ENCODE assay signal across 24 cellular contexts in the genomic region with DNA sequence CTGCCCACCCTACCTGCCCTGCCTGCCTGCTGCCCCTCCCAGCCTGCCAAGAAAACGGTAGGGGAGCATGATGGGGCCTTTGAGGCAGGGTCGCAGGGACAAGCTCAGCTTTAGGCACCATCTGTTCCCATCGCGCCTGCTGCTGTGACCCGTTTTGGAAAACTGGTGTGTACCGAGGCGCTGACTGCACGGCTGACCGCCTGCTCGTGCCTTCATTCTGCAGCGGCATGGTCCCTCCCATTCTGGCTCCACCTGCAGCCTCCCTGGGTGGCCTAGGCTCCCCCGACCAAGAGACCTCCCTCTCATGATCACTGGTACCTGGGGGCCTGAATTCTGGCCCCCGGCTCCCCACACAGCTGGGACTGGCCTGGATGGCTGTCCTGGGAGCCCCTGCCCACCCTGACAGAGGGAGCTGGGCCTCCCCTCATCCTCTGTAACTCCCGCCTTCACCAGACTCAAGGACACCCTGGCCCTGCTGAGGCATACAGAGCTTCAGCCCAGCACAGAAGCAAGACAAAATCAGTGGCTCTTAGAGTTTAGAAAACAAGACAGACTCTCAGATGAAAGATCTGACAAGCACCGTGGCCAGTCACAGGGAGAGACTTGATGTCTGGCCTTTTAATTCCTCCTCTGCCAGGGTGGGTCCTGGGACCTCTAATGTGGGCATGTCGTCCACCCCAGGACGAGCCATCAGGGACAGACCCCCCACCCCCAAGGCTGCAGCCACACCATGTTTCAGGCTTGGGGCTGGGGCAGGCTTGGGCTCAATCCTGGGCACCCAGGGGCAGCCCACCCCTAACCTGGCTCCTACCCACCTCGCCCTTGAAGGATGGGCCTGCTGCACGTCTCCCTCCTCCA. TPM values are rescaled to one million over a fixed set of nuclear protein-coding genes. Genes with fewer than 3 reads are reported as not detected.
DNase-seq lines count a peak whose midpoint lies in the region; ATAC-seq lines count a peak whose summit lies in the region.
"Had no signal": no experiment of that assay in that cellular context is flagged by ENCODE, and none has a peak within 500 bp of the region (broad histone marks: within the 10 kb centered on the region; RNA-seq: fewer than 3 reads in every experiment).

No MANE protein-coding gene starts in this region.

- H3K4me3 Mint-ChIP-seq in stimulated activated naive CD8-positive, alpha-beta T cell treated with anti-CD3 and anti-CD28 coated beads, Interleukin-15, amount 100 ng/mL, for 72 hours: no peak overlapping the region
- H3K4me3 Mint-ChIP-seq: activated CD8-positive, alpha-beta T cell treated with anti-CD3 and anti-CD28 coated beads for 36 hours; CD8-positive, alpha-beta T cell; dendritic cell treated with granulocyte-macrophage colony-stimulating factor and Interleukin-4, amounts not matched to agents 40 ng/mL and 50 ng/mL, for 4 days; memory B cell; naive thymus-derived CD8-positive, alpha-beta T cell had no signal

- no peaks in the 10 kb centered on the region for H3K9me3 Mint-ChIP-seq in stimulated activated naive CD8-positive, alpha-beta T cell treated with anti-CD3 and anti-CD28 coated beads, Interleukin-15, amount 100 ng/mL, for 72 hours
- H3K9me3 Mint-ChIP-seq: activated CD8-positive, alpha-beta T cell treated with anti-CD3 and anti-CD28 coated beads for 36 hours; CD8-positive, alpha-beta T cell; dendritic cell treated with granulocyte-macrophage colony-stimulating factor and Interleukin-4, amounts not matched to agents 40 ng/mL and 50 ng/mL, for 4 days; memory B cell; naive thymus-derived CD8-positive, alpha-beta T cell had no signal

- H3K9me3 ChIP-seq in mesodermal cell (ENCODE audit: control insufficient read depth, low read length): no peaks in the 10 kb centered on the region
- H3K9me3 ChIP-seq: suprapubic skin, vagina had no signal

- no peak for DNase-seq in stimulated activated naive CD8-positive, alpha-beta T cell treated with anti-CD3 and anti-CD28 coated beads, Interleukin-15, amount 100 ng/mL, for 72 hours
- DNase-seq in stimulated activated naive CD8-positive, alpha-beta T cell treated with anti-CD3 and anti-CD28 coated beads, Interleukin-15, Interleukin-2, amounts not matched to agents 100 U/mL and 50 U/mL, for 24 hours: no peak
- no peak for DNase-seq in central memory CD4-positive, alpha-beta T cell
- DNase-seq in Ammon's horn (ENCODE audit: low spot score) (no peak), ACHN (no peak)
- DNase-seq: activated CD8-positive, alpha-beta T cell treated with anti-CD3 and anti-CD28 coated beads for 36 hours; activated effector memory CD4-positive, alpha-beta T cell treated with anti-CD3 and anti-CD28 coated beads, Interleukin-2, amount 50 U/mL, for 16 hours; activated T-cell treated with anti-CD3 and anti-CD28 coated beads for 4 hours; CD8-positive, alpha-beta T cell; DMS79; head of caudate nucleus; Kasumi-1; naive thymus-derived CD8-positive, alpha-beta T cell; NCI-H187 treated with DMSO at 0.1 percent for 48 hours; OCI-M1 had no signal

- in situ Hi-C loops in ACHN (cut with HindIII; ENCODE audit: low pct_ligation_motif_present, low pct_unique_long_range_greater_than_20kb, low sequenced_read_pairs): no loop called here

- peak overlapping the region; percentile 78 for H3K27ac ChIP-seq in angular gyrus (ENCODE audit: low read depth, low read length)
- H3K27ac ChIP-seq in mesodermal cell (ENCODE audit: low read depth, low read length, severe bottlenecking): peak overlapping the region; percentile 16
- H3K27ac ChIP-seq: parathyroid adenoma, suprapubic skin, vagina had no signal

- H3K4me1 Mint-ChIP-seq in stimulated activated naive CD8-positive, alpha-beta T cell treated with anti-CD3 and anti-CD28 coated beads, Interleukin-15, amount 100 ng/mL, for 72 hours: peaks cover 6% of the 10 kb centered on the region

- H3K36me3 ChIP-seq in mesodermal cell (ENCODE audit: control insufficient read depth, insufficient read depth, low read length): peaks cover 16% of the 10 kb centered on the region
- H3K36me3 ChIP-seq: vagina had no signal

- no peak overlapping the region for H3K4me3 ChIP-seq in mesodermal cell (ENCODE audit: extremely low read depth, insufficient read depth, low read length, poor library complexity, severe bottlenecking)
- H3K4me3 ChIP-seq: suprapubic skin, vagina had no signal

- ATAC-seq in stimulated activated naive CD8-positive, alpha-beta T cell treated with anti-CD3 and anti-CD28 coated beads, Interleukin-15, amount 100 ng/mL, for 72 hours: peak; percentile 21
- ATAC-seq in stimulated activated naive CD8-positive, alpha-beta T cell treated with anti-CD3 and anti-CD28 coated beads, Interleukin-15, Interleukin-2, amounts not matched to agents 100 U/mL and 50 U/mL, for 24 hours: no peak
- ATAC-seq: activated CD4-positive, CD25-positive, alpha-beta regulatory T cell treated with anti-CD3 and anti-CD28 coated beads, Interleukin-2, amount 50 U/mL, for 24 hours; activated CD8-positive, alpha-beta T cell treated with anti-CD3 and anti-CD28 coated beads for 36 hours; CD8-positive, alpha-beta T cell; naive thymus-derived CD8-positive, alpha-beta T cell; Right ventricle myocardium inferior had no signal

- H3K27ac Mint-ChIP-seq in stimulated activated naive CD8-positive, alpha-beta T cell treated with anti-CD3 and anti-CD28 coated beads, Interleukin-15, amount 100 ng/mL, for 72 hours: no peak overlapping the region
- H3K27ac Mint-ChIP-seq: activated CD8-positive, alpha-beta T cell treated with anti-CD3 and anti-CD28 coated beads for 36 hours; CD8-positive, alpha-beta T cell; memory B cell; naive thymus-derived CD8-positive, alpha-beta T cell had no signal

- WGBS in mesodermal cell (ENCODE audit: insufficient coverage in 2 of 2), 2 experiments: 80 to 81% methylated on average over 17 to 19 of the region's 19 CpGs

- H3K4me1 ChIP-seq in mesodermal cell (ENCODE audit: control insufficient read depth, insufficient read depth, low read length, poor library complexity, severe bottlenecking): peaks cover 26% of the 10 kb centered on the region
- H3K4me1 ChIP-seq: parathyroid adenoma had no signal

- H3K27me3 Mint-ChIP-seq in stimulated activated naive CD8-positive, alpha-beta T cell treated with anti-CD3 and anti-CD28 coated beads, Interleukin-15, amount 100 ng/mL, for 72 hours: peaks cover 28% of the 10 kb centered on the region

RNA-seq across cellular contexts. Expression of gene MYRF, which starts 6.4 kb away (rescaled TPM):
- polyA plus RNA-seq in mesodermal cell (2013, experiment 1 of 2): 69.9 TPM
- polyA plus RNA-seq in mesodermal cell (2013, experiment 2 of 2): 71.1 TPM

RNA-seq across cellular contexts. Expression of gene TMEM258, which starts 46.4 kb away (rescaled TPM):
- polyA plus RNA-seq in mesodermal cell (2013, experiment 1 of 2): 270 TPM
- 257 TPM for polyA plus RNA-seq in mesodermal cell (2013, experiment 2 of 2)

RNA-seq across cellular contexts. Expression of gene FEN1, which starts 46.7 kb away (rescaled TPM):
- 34.0 TPM for polyA plus RNA-seq in mesodermal cell (2013, experiment 1 of 2)
- polyA plus RNA-seq in mesodermal cell (2013, experiment 2 of 2): 29.7 TPM
